ENCODE assay signal across 9 cellular contexts in genomic region chr7:4753610-4754432, GRCh38. TPM values are rescaled to one million over a fixed set of nuclear protein-coding genes. Genes with fewer than 3 reads are reported as not detected.
DNase-seq lines count a peak whose midpoint lies in the region; ATAC-seq and TF ChIP-seq lines count a peak whose summit lies in the region.
"Had no signal": no experiment of that assay in that cellular context is flagged by ENCODE, and none has a peak within 500 bp of the region (broad histone marks: within the 10 kb centered on the region; RNA-seq: fewer than 3 reads in every experiment).

No MANE protein-coding gene starts in this region.

- no peaks in the 10 kb centered on the region for H3K9me3 ChIP-seq in CD8-positive, alpha-beta memory T cell (ENCODE audit: low read length)
- H3K9me3 ChIP-seq in Peyer's patch = no peaks in the 10 kb centered on the region
- no peaks in the 10 kb centered on the region for H3K9me3 ChIP-seq in testis

- POLR2A ChIA-PET in CD8-positive, alpha-beta memory T cell (lab: Charles Lee) = no interaction called here

- peak overlapping the region in 1 of 7 donors; percentile 8 for H3K4me3 Mint-ChIP-seq in CD8-positive, alpha-beta memory T cell
- H3K4me3 Mint-ChIP-seq in activated T-helper 17 cell treated with anti-CD3 and anti-CD28 coated beads, Interleukin-2, amount 50 U/mL, for 72 hours = peak overlapping the region; percentile 35
- H3K4me3 Mint-ChIP-seq: T-helper 1 cell treated with Interleukin-12 subunit alpha and Interleukin-12 subunit beta and Interleukin-4 antibody, amounts not matched to agents 30 μg/mL and 1 μg/mL, for 36 hours had no signal

- CTCF ChIA-PET in CD8-positive, alpha-beta memory T cell (lab: Charles Lee) = interaction anchor here (1.0 to 2.3 kb wide), 8 partner anchors 9 to 146 kb away, joined by 3 to 9 read pairs (median 4); no protein-coding TSS in a partner anchor

- H3K27me3 Mint-ChIP-seq in CD8-positive, alpha-beta memory T cell = no peaks in the 10 kb centered on the region
- no peaks in the 10 kb centered on the region for H3K27me3 Mint-ChIP-seq in activated T-helper 17 cell treated with anti-CD3 and anti-CD28 coated beads, Interleukin-2, amount 50 U/mL, for 72 hours

- peaks cover 8 to 19% (median 13%) of the 10 kb centered on the region in 3 donors for H3K4me1 Mint-ChIP-seq in CD8-positive, alpha-beta memory T cell
- peaks cover 14% of the 10 kb centered on the region for H3K4me1 Mint-ChIP-seq in activated T-helper 17 cell treated with anti-CD3 and anti-CD28 coated beads, Interleukin-2, amount 50 U/mL, for 72 hours

- intact Hi-C loops in testis (cut with DNase I; ENCODE audit: low total_unique reads) = loop anchor here (10.0 kb wide), 1 partner anchor 139 kb away; no protein-coding TSS in a partner anchor

- peaks cover 22% of the 10 kb centered on the region for H3K36me3 ChIP-seq in CD8-positive, alpha-beta memory T cell (ENCODE audit: insufficient read depth, low read length)
- H3K36me3 ChIP-seq in Peyer's patch (peaks cover 0 to 46% (median 0%) of the 10 kb centered on the region in 3 donors), testis (ENCODE audit: low read depth, missing control alignments) (no peaks in the 10 kb centered on the region)

- H3K27me3 ChIP-seq in CD8-positive, alpha-beta memory T cell (ENCODE audit: insufficient read depth, low read length, poor library complexity, severe bottlenecking) = no peaks in the 10 kb centered on the region
- H3K27me3 ChIP-seq in Peyer's patch (no peaks in the 10 kb centered on the region), testis (no peaks in the 10 kb centered on the region)

- H3K27ac ChIP-seq in CD8-positive, alpha-beta memory T cell (ENCODE audit: low read depth, low read length) = no peak overlapping the region
- H3K27ac ChIP-seq in Peyer's patch (peak overlapping the region in 1 of 4 donors; percentile 10), testis (no peak overlapping the region)

- H3K27ac Mint-ChIP-seq in CD8-positive, alpha-beta memory T cell = peak overlapping the region in 7 of 8 donors; percentile 17 to 71 (median 33)
- H3K27ac Mint-ChIP-seq in activated T-helper 17 cell treated with anti-CD3 and anti-CD28 coated beads, Interleukin-2, amount 50 U/mL, for 72 hours = peak overlapping the region; percentile 67
- H3K27ac Mint-ChIP-seq: T-helper 1 cell treated with Interleukin-12 subunit alpha and Interleukin-12 subunit beta and Interleukin-4 antibody, amounts not matched to agents 30 μg/mL and 1 μg/mL, for 36 hours had no signal

- ATAC-seq in GM19438 (IDR thresholded peaks at IDR 0.05; ENCODE audit: low read depth, unreplicated experiment) (peak; percentile 90), HG03469 (IDR thresholded peaks at IDR 0.05; ENCODE audit: unreplicated experiment) (peak; percentile 55), omental fat pad (ENCODE audit: low FRiP score) (peak; percentile 82)
- ATAC-seq in activated T-helper 17 cell treated with anti-CD3 and anti-CD28 coated beads, Interleukin-2, amount 50 U/mL, for 72 hours (replicated peaks) = peak; percentile 98

- peak; percentile 69 to 87 (median 78) for DNase-seq in CD8-positive, alpha-beta memory T cell
- peak; percentile 78 to 92 (median 92) for DNase-seq in Peyer's patch
- DNase-seq in fibroblast of villous mesenchyme (ENCODE audit: low read depth) = peak; percentile 60
- peak; percentile 74 for DNase-seq in omental fat pad (ENCODE audit: low spot score)
- DNase-seq in testis = peak; percentile 84

- H3K9me3 Mint-ChIP-seq in CD8-positive, alpha-beta memory T cell = no peaks in the 10 kb centered on the region
- no peaks in the 10 kb centered on the region for H3K9me3 Mint-ChIP-seq in activated T-helper 17 cell treated with anti-CD3 and anti-CD28 coated beads, Interleukin-2, amount 50 U/mL, for 72 hours
- H3K9me3 Mint-ChIP-seq: T-helper 1 cell treated with Interleukin-12 subunit alpha and Interleukin-12 subunit beta and Interleukin-4 antibody, amounts not matched to agents 30 μg/mL and 1 μg/mL, for 36 hours had no signal

- no peak for TF ChIP-seq POLR2A in Peyer's patch (IDR thresholded peaks at IDR 0.05)
- TF ChIP-seq POLR2A in testis (IDR thresholded peaks at IDR 0.05) = no peak

- H3K36me3 Mint-ChIP-seq in CD8-positive, alpha-beta memory T cell = peaks cover 0 to 58% (median 2%) of the 10 kb centered on the region in 3 donors
- peaks cover 51% of the 10 kb centered on the region for H3K36me3 Mint-ChIP-seq in activated T-helper 17 cell treated with anti-CD3 and anti-CD28 coated beads, Interleukin-2, amount 50 U/mL, for 72 hours (ENCODE audit: low read depth)

- no peak overlapping the region for H3K4me3 ChIP-seq in CD8-positive, alpha-beta memory T cell (ENCODE audit: low read length)
- H3K4me3 ChIP-seq in Peyer's patch (no peak overlapping the region), fibroblast of villous mesenchyme (ENCODE audit: low read depth, low read length) (no peak overlapping the region), testis (no peak overlapping the region)

- peak; percentile 73 to 94 (median 91) for TF ChIP-seq CTCF in Peyer's patch (IDR thresholded peaks at IDR 0.05)
- TF ChIP-seq CTCF in fibroblast of villous mesenchyme (IDR thresholded peaks at IDR 0.05; ENCODE audit: insufficient read depth, low read depth, low read length) = peak; percentile 88
- TF ChIP-seq CTCF in omental fat pad (IDR thresholded peaks at IDR 0.05) = peak in 1 of 3 donors; percentile 61
- peak; percentile 83 to 95 (median 86) for TF ChIP-seq CTCF in testis (IDR thresholded peaks at IDR 0.05)

- peaks cover 14% of the 10 kb centered on the region for H3K4me1 ChIP-seq in CD8-positive, alpha-beta memory T cell (ENCODE audit: insufficient read depth, low read length)
- H3K4me1 ChIP-seq in Peyer's patch = peaks cover 0 to 10% (median 0%) of the 10 kb centered on the region in 4 donors
- H3K4me1 ChIP-seq in testis = peaks cover 4% of the 10 kb centered on the region

- WGBS in testis, 2 donors = 61 to 86% methylated on average over 10 to 27 of the region's 30 CpGs

RNA-seq across cellular contexts. Expression of gene AP5Z1, which starts 21.6 kb away (rescaled TPM):
- 10 to 100 TPM; 47.8 to 49.8 TPM for total RNA-seq in CD8-positive, alpha-beta memory T cell
- polyA plus RNA-seq in CD8-positive, alpha-beta memory T cell = 38.9 TPM
- 10 to 100 TPM; 51.0 to 93.0 (median 69.9) TPM for total RNA-seq in Peyer's patch
- total RNA-seq in activated T-helper 17 cell treated with anti-CD3 and anti-CD28 coated beads, Interleukin-2, amount 50 U/mL, for 72 hours = 10 to 100 TPM; 38.7 to 51.9 TPM
- 40.2 and 59.6 TPM in 2 replicates for total RNA-seq in fibroblast of villous mesenchyme
- 10 to 100 TPM; 14.8 to 36.9 (median 28.1) TPM for total RNA-seq in omental fat pad
- 10 to 100 TPM; 47.6 to 59.1 TPM for total RNA-seq in testis
- polyA plus RNA-seq in testis (ENCODE audit: insufficient read depth, low read depth, low replicate concordance) = 30.0 TPM
